Comparison of ENCODE assay signal across 8 cellular contexts in genomic region chr5:7886849-7887460, GRCh38. TPM values are rescaled to one million over a fixed set of nuclear protein-coding genes. Genes with fewer than 3 reads are reported as not detected.
DNase-seq lines count a peak whose midpoint lies in the region; ATAC-seq, FAIRE-seq and TF ChIP-seq lines count a peak whose summit lies in the region.

No MANE protein-coding gene starts in this region.

- DNase-seq in DMS53 (lab: John Stamatoyannopoulos, UW): peak; percentile 59
- DNase-seq in H4 (ENCODE audit: low spot score): peak; percentile 42
- peak; percentile 63 for DNase-seq in NCI-H2107 (lab: John Stamatoyannopoulos, UW)
- DNase-seq in GM12878 (ENCODE audit: low read depth, low spot score): no peak
- no peak for DNase-seq in left lobe of liver (ENCODE audit: low spot score)
- no peak for DNase-seq in activated naive CD8-positive, alpha-beta T cell treated with anti-CD3 and anti-CD28 coated beads, Interleukin-2, amount 50 U/mL, for 24 hours
- no peak for DNase-seq in cortex of kidney (lab: John Stamatoyannopoulos, UW)
- DNase-seq in effector memory CD4-positive, alpha-beta T cell: no peak

- no TSS peak for BruUV-seq in GM12878 (replicated peaks; lab: Mats Ljungman, UMichigan)

- in situ Hi-C loops in GM12878 (cut with MboI): no loop called here

- no peaks in the 10 kb centered on the region for H3K79me2 ChIP-seq in GM12878 (ENCODE audit: control insufficient read depth, insufficient read depth, low read length)

- H3K4me1 ChIP-seq in GM12878 (ENCODE audit: control insufficient read depth, insufficient read depth, low read length): no peaks in the 10 kb centered on the region
- no peaks in the 10 kb centered on the region for H3K4me1 ChIP-seq in effector memory CD4-positive, alpha-beta T cell (ENCODE audit: control insufficient read depth, insufficient read depth, low read length, poor library complexity, severe bottlenecking)

- TF ChIP-seq RAD21 in GM12878 (IDR thresholded peaks at IDR 0.05; ENCODE audit: insufficient read depth, low read depth, low read length): peak; percentile 50

- H3K9me3 ChIP-seq in GM12878 (replicated peaks; ENCODE audit: control insufficient read depth, insufficient read depth, low read length): no peaks in the 10 kb centered on the region
- H3K9me3 ChIP-seq in effector memory CD4-positive, alpha-beta T cell (ENCODE audit: control insufficient read depth, low read length): no peaks in the 10 kb centered on the region

- TF ChIP-seq CTCF in GM12878 (IDR thresholded peaks at IDR 0.05 in 2 of 3, conservative IDR thresholded peaks at IDR 0.05 in 1 of 3; ENCODE audit: control insufficient read depth in 2 of 3, extremely low read depth in 1 of 3, insufficient read depth in 1 of 3, low read depth in 3 of 3, low read length in 3 of 3): peak; percentile 25 to 52 (median 45); a peak in 4 of 6 replicates

- no peak overlapping the region for H3K9ac ChIP-seq in GM12878 (ENCODE audit: control insufficient read depth, insufficient read depth, low read length)

- no peak overlapping the region for H3K4me2 ChIP-seq in GM12878 (ENCODE audit: control insufficient read depth, insufficient read depth)

- RAD21 ChIA-PET in GM12878 (lab: Charles Lee; ENCODE audit: unreplicated experiment): interaction anchor here (1.0 to 1.6 kb wide), 13 partner anchors 9 to 1063 kb away, joined by 3 to 13 read pairs (median 5); partner anchors contain the start of genes FASTKD3 and MTRR

- no peaks in the 10 kb centered on the region for H4K20me1 ChIP-seq in GM12878 (ENCODE audit: control insufficient read depth, insufficient read depth)

- H3K9me3 Mint-ChIP-seq in activated naive CD8-positive, alpha-beta T cell treated with anti-CD3 and anti-CD28 coated beads, Interleukin-2, amount 50 U/mL, for 24 hours: no peaks in the 10 kb centered on the region

- 82% methylated on average over 7 of the region's 7 CpGs for WGBS in GM12878 (ENCODE audit: insufficient coverage, insufficient replicate concordance, low lambda C conversion rate, missing lambda C conversion rate)

- H3K4me3 ChIP-seq in GM12878: no peak overlapping the region
- no peak overlapping the region for H3K4me3 ChIP-seq in effector memory CD4-positive, alpha-beta T cell (ENCODE audit: insufficient read depth, low read depth, low read length, poor library complexity, severe bottlenecking)

- peaks cover 61% of the 10 kb centered on the region for H3K36me3 Mint-ChIP-seq in activated naive CD8-positive, alpha-beta T cell treated with anti-CD3 and anti-CD28 coated beads, Interleukin-2, amount 50 U/mL, for 24 hours (ENCODE audit: low read depth)

- H3K27me3 Mint-ChIP-seq in activated naive CD8-positive, alpha-beta T cell treated with anti-CD3 and anti-CD28 coated beads, Interleukin-2, amount 50 U/mL, for 24 hours: no peaks in the 10 kb centered on the region

- no peak overlapping the region for H3K27ac ChIP-seq in GM12878 (ENCODE audit: control insufficient read depth, insufficient read depth)
- H3K27ac ChIP-seq in effector memory CD4-positive, alpha-beta T cell (ENCODE audit: insufficient read depth, low read length, poor library complexity, severe bottlenecking): no peak overlapping the region

- SMC1A ChIA-PET in GM12878 (lab: Charles Lee; ENCODE audit: uncharacterized antibody, unreplicated experiment): interaction anchor here (0.5 to 3.3 kb wide), 17 partner anchors 9 to 1350 kb away, joined by 3 to 17 read pairs (median 4); partner anchors contain the start of gene FASTKD3

- no peak for TF ChIP-seq EP300 in GM12878 (IDR thresholded peaks at IDR 0.05; ENCODE audit: borderline replicate concordance in 1 of 2, control insufficient read depth in 1 of 2, low read depth in 2 of 2, low read length in 2 of 2)

- H3K27ac Mint-ChIP-seq in activated naive CD8-positive, alpha-beta T cell treated with anti-CD3 and anti-CD28 coated beads, Interleukin-2, amount 50 U/mL, for 24 hours: no peak overlapping the region

- TF ChIP-seq POLR2A in GM12878 (IDR thresholded peaks at IDR 0.05; ENCODE audit: low read depth, low read length): no peak

- H3K27me3 ChIP-seq in GM12878 (replicated peaks in 1 of 2; ENCODE audit: control insufficient read depth in 2 of 2, insufficient read depth in 2 of 2, low read length in 1 of 2): no peaks in the 10 kb centered on the region
- H3K27me3 ChIP-seq in effector memory CD4-positive, alpha-beta T cell (replicated peaks; ENCODE audit: control insufficient read depth, insufficient read depth, low read length, poor library complexity, severe bottlenecking): no peaks in the 10 kb centered on the region

- no peak overlapping the region for H3K4me3 Mint-ChIP-seq in activated naive CD8-positive, alpha-beta T cell treated with anti-CD3 and anti-CD28 coated beads, Interleukin-2, amount 50 U/mL, for 24 hours

- peaks cover 16 to 25% of the 10 kb centered on the region in 2 experiments for H3K36me3 ChIP-seq in GM12878 (ENCODE audit: control insufficient read depth in 2 of 2, insufficient read depth in 2 of 2, low read length in 1 of 2)
- peaks cover 63% of the 10 kb centered on the region for H3K36me3 ChIP-seq in effector memory CD4-positive, alpha-beta T cell (ENCODE audit: control insufficient read depth, insufficient read depth, low read length)

- intact Hi-C loops in GM12878 (cut with micrococcal nuclease; ENCODE audit: unreplicated experiment): no loop called here

- CTCF ChIA-PET in GM12878 (lab: Yijun Ruan, JAX): interaction anchor here (0.8 to 6.8 kb wide), 18 partner anchors 9 to 954 kb away, joined by 3 to 92 read pairs (median 6); partner anchors contain the start of genes FASTKD3 and MTRR

- H3K4me1 Mint-ChIP-seq in activated naive CD8-positive, alpha-beta T cell treated with anti-CD3 and anti-CD28 coated beads, Interleukin-2, amount 50 U/mL, for 24 hours: peaks cover 3% of the 10 kb centered on the region

- POLR2A ChIA-PET in GM12878 (lab: Charles Lee): interaction anchor here (0.5 to 1.3 kb wide), 3 partner anchors 17 to 35 kb away, joined by 3 to 4 read pairs (median 3); partner anchors contain the start of genes FASTKD3 and MTRR

- H2AFZ ChIP-seq in GM12878 (ENCODE audit: control insufficient read depth, low read depth, low read length): no peak overlapping the region

- ATAC-seq in GM12878 (peak; percentile 55), left lobe of liver (peak; percentile 81)
- ATAC-seq in activated naive CD8-positive, alpha-beta T cell treated with anti-CD3 and anti-CD28 coated beads, Interleukin-2, amount 50 U/mL, for 24 hours: no peak

- FAIRE-seq in GM12878 (lab: Jason Lieb, UNC): no peak

RNA-seq across cellular contexts. Expression of gene MTRR, which starts 18.0 kb away (rescaled TPM):
- total RNA-seq in H4 (2014; rRNA removed; shearing (Covaris generic)): 29.7 and 37.4 TPM in 2 replicates
- 175 and 197 TPM in 2 replicates for total RNA-seq in GM12878 (2013; cell fraction: nucleolus; rRNA removed)
- total RNA-seq in GM12878 (2014; rRNA removed) (32.5 and 46.3 TPM in 2 replicates), GM12878 (2014; rRNA removed; fragmentation: Illumina TruSeq; extraction: Trizol) (34.5 and 36.9 TPM in 2 replicates), GM12878 (2021) (44.7 and 47.9 TPM in 2 replicates), left lobe of liver (29.1 TPM)
- polyA plus RNA-seq in GM12878 (2011; ENCODE audit: low read depth): 28.6 TPM
- polyA plus RNA-seq in GM12878 (2011; rRNA removed) (67.1 and 76.9 TPM in 2 replicates), GM12878 (2014; fragmentation: Illumina TruSeq; extraction: Trizol) (55.4 and 70.2 TPM in 2 replicates), GM12878 (2014; fragmentation: Nextera tagmentation; extraction: Ambion mirVana) (10 to 100 TPM; 13.8 to 18.2 TPM), GM12878 (2014; rRNA removed) (38.3 and 39.7 TPM in 2 replicates), GM12878 (2016; fragmentation: Nextera tagmentation; extraction: Ambion mirVana) (10 to 100 TPM; 37.8 to 42.2 TPM)
- 46.2 and 59.2 TPM in 2 replicates for polyA plus RNA-seq in GM12878 (2011; cell fraction: cytosol; rRNA removed)
- polyA plus RNA-seq in GM12878 (2011; cell fraction: nucleus; rRNA removed): 120 and 133 TPM in 2 replicates
- 23.6 and 26.3 TPM in 2 replicates for polyA plus RNA-seq in GM12878 (2012)
- polyA minus RNA-seq in GM12878 (2011; rRNA and poly(A)+ RNA removed): 105 and 123 TPM in 2 replicates
- polyA minus RNA-seq in GM12878 (2011; cell fraction: cytosol; rRNA and poly(A)+ RNA removed): 9.8 and 32.2 TPM in 2 replicates
- 118 and 159 TPM in 2 replicates for polyA minus RNA-seq in GM12878 (2011; cell fraction: nucleus; rRNA and poly(A)+ RNA removed)

RNA-seq across cellular contexts. Expression of gene FASTKD3, which starts 18.1 kb away (rescaled TPM):
- 34.4 and 41.9 TPM in 2 replicates for total RNA-seq in H4 (2014; rRNA removed; shearing (Covaris generic))
- 35.2 and 43.6 TPM in 2 replicates for total RNA-seq in GM12878 (2013; cell fraction: nucleolus; rRNA removed)
- total RNA-seq in GM12878 (2014; rRNA removed) (14.1 and 19.3 TPM in 2 replicates), GM12878 (2014; rRNA removed; fragmentation: Illumina TruSeq; extraction: Trizol) (24.4 and 25.7 TPM in 2 replicates), GM12878 (2021) (11.9 and 12.1 TPM in 2 replicates), left lobe of liver (3.7 TPM)
- 11.1 TPM for polyA plus RNA-seq in GM12878 (2011; ENCODE audit: low read depth)
- polyA plus RNA-seq in GM12878 (2011; rRNA removed) (19.9 and 32.8 TPM in 2 replicates), GM12878 (2014; fragmentation: Illumina TruSeq; extraction: Trizol) (30.2 and 49.0 TPM in 2 replicates), GM12878 (2014; fragmentation: Nextera tagmentation; extraction: Ambion mirVana) (10 to 100 TPM; 42.6 to 59.6 TPM), GM12878 (2014; rRNA removed) (15.7 and 24.9 TPM in 2 replicates), GM12878 (2016; fragmentation: Nextera tagmentation; extraction: Ambion mirVana) (10 to 100 TPM; 24.3 to 27.7 TPM)
- polyA plus RNA-seq in GM12878 (2011; cell fraction: cytosol; rRNA removed): 8.6 and 8.9 TPM in 2 replicates
- 23.0 and 26.3 TPM in 2 replicates for polyA plus RNA-seq in GM12878 (2011; cell fraction: nucleus; rRNA removed)
- polyA plus RNA-seq in GM12878 (2012): 10.7 and 11.2 TPM in 2 replicates
- 9.1 and 9.4 TPM in 2 replicates for polyA minus RNA-seq in GM12878 (2011; rRNA and poly(A)+ RNA removed)
- 2.3 and 4.8 TPM in 2 replicates for polyA minus RNA-seq in GM12878 (2011; cell fraction: cytosol; rRNA and poly(A)+ RNA removed)
- 11.4 and 14.8 TPM in 2 replicates for polyA minus RNA-seq in GM12878 (2011; cell fraction: nucleus; rRNA and poly(A)+ RNA removed)

RNA-seq across cellular contexts. Expression of gene CFAP90, which starts 36.0 kb away (rescaled TPM):
- not detected in 2 replicates for total RNA-seq in H4 (2014; rRNA removed; shearing (Covaris generic))
- total RNA-seq in GM12878 (2013; cell fraction: nucleolus; rRNA removed): not detected in 2 replicates
- not detected in 2 replicates for total RNA-seq in GM12878 (2014; rRNA removed)
- not detected in 2 replicates for total RNA-seq in GM12878 (2014; rRNA removed; fragmentation: Illumina TruSeq; extraction: Trizol)
- not detected in 2 replicates for total RNA-seq in GM12878 (2021)
- not detected for polyA plus RNA-seq in GM12878 (2011; ENCODE audit: low read depth)
- not detected in 2 replicates for polyA plus RNA-seq in GM12878 (2011; rRNA removed)
- polyA plus RNA-seq in GM12878 (2011; cell fraction: cytosol; rRNA removed): not detected in 2 replicates
- not detected in 2 replicates for polyA plus RNA-seq in GM12878 (2011; cell fraction: nucleus; rRNA removed)
- not detected in 2 replicates for polyA plus RNA-seq in GM12878 (2012)
- polyA plus RNA-seq in GM12878 (2014; fragmentation: Illumina TruSeq; extraction: Trizol): not detected in 2 replicates
- polyA plus RNA-seq in GM12878 (2014; fragmentation: Nextera tagmentation; extraction: Ambion mirVana): not detected
- not detected in 2 replicates for polyA plus RNA-seq in GM12878 (2014; rRNA removed)
- polyA plus RNA-seq in GM12878 (2016; fragmentation: Nextera tagmentation; extraction: Ambion mirVana): not detected
- polyA minus RNA-seq in GM12878 (2011; rRNA and poly(A)+ RNA removed): not detected in 2 replicates
- not detected in 2 replicates for polyA minus RNA-seq in GM12878 (2011; cell fraction: cytosol; rRNA and poly(A)+ RNA removed)
- not detected in 2 replicates for polyA minus RNA-seq in GM12878 (2011; cell fraction: nucleus; rRNA and poly(A)+ RNA removed)
- total RNA-seq in left lobe of liver: 0.48 TPM

Comparison
In these comparisons a context has a peak if more than half of its experiments do, and no peak if none do; other contexts are left out.
1. DNase-seq: peak in DMS53 (single experiment), H4 (single experiment) and NCI-H2107 (single experiment); none in GM12878 (single experiment), left lobe of liver (single experiment), activated naive CD8-positive, alpha-beta T cell treated with anti-CD3 and anti-CD28 coated beads, Interleukin-2, amount 50 U/mL, for 24 hours (single experiment), cortex of kidney (single experiment) and effector memory CD4-positive, alpha-beta T cell (0 of 3).